Comparison of ENCODE assay signal across 12 cellular contexts in genomic region chr2:130807659-130808385, GRCh38. TPM values are rescaled to one million over a fixed set of nuclear protein-coding genes. Genes with fewer than 3 reads are reported as not detected.
DNase-seq lines count a peak whose midpoint lies in the region; ATAC-seq, FAIRE-seq and TF ChIP-seq lines count a peak whose summit lies in the region.
"Had no signal": no experiment of that assay in that cellular context is flagged by ENCODE, and none has a peak within 500 bp of the region (broad histone marks: within the 10 kb centered on the region; RNA-seq: fewer than 3 reads in every experiment).

No MANE protein-coding gene starts in this region.

- H3K27me3 ChIP-seq in GM23248 (replicated peaks; ENCODE audit: insufficient read depth) = no peaks in the 10 kb centered on the region; the same call in 1 of the 2 replicates
- H3K27me3 ChIP-seq in mammary epithelial cell (ENCODE audit: insufficient read depth, low read length) = no peaks in the 10 kb centered on the region
- H3K27me3 ChIP-seq in small intestine (ENCODE audit: control insufficient read depth in 2 of 2, insufficient read depth in 2 of 2, low read length in 2 of 2) = no peaks in the 10 kb centered on the region
- no peaks in the 10 kb centered on the region for H3K27me3 ChIP-seq in SK-N-SH (ENCODE audit: insufficient read depth)
- no peaks in the 10 kb centered on the region for H3K27me3 ChIP-seq in lower lobe of right lung (ENCODE audit: low read depth)

- POLR2A ChIA-PET in SK-N-SH (lab: Yijun Ruan, JAX) = no interaction called here

- H3K79me2 ChIP-seq in GM23248 (ENCODE audit: insufficient read depth) = no peaks in the 10 kb centered on the region
- H3K79me2 ChIP-seq in mammary epithelial cell (ENCODE audit: insufficient read depth, low read length) = no peaks in the 10 kb centered on the region
- no peaks in the 10 kb centered on the region for H3K79me2 ChIP-seq in SK-N-SH (ENCODE audit: insufficient read depth)

- TF ChIP-seq EP300 in SK-N-SH (IDR thresholded peaks at IDR 0.05; ENCODE audit: borderline replicate concordance in 1 of 2, low read depth in 1 of 2, low read length in 1 of 2) = no peak

- peak; percentile 24 for DNase-seq in GM23248
- DNase-seq in NCI-H2029 (lab: John Stamatoyannopoulos, UW) = peak; percentile 69
- DNase-seq in mammary epithelial cell = peak; percentile 84
- peak; percentile 49 for DNase-seq in small intestine
- DNase-seq in SK-N-SH = no peak
- no peak for DNase-seq in lower lobe of right lung
- no peak for DNase-seq in G401 (ENCODE audit: low spot score)
- DNase-seq: activated CD4-positive, alpha-beta memory T cell treated with anti-CD3 and anti-CD28 coated beads, Interleukin-2, amount 10 ng/mL, durations not matched to agents 7 days and 5 days; central memory CD4-positive, alpha-beta T cell; MM.1S; stimulated activated CD4-positive, alpha-beta T cell treated with anti-CD3 and anti-CD28 coated beads, Interleukin-4, amount 100 ng/mL, for 24 hours had no signal

- H3K4me1 ChIP-seq in GM23248 (ENCODE audit: insufficient read depth) (no peaks in the 10 kb centered on the region), mammary epithelial cell (ENCODE audit: insufficient read depth, low read length) (peaks cover 31% of the 10 kb centered on the region), small intestine (ENCODE audit: control insufficient read depth in 2 of 2, insufficient read depth in 1 of 2, low read depth in 1 of 2, low read length in 1 of 2) (no peaks in the 10 kb centered on the region), SK-N-SH (ENCODE audit: control insufficient read depth in 1 of 2, insufficient read depth in 2 of 2, low read depth in 1 of 2, low read length in 1 of 2) (no peaks in the 10 kb centered on the region; a peak in 1 of 4 replicates), lower lobe of right lung (no peaks in the 10 kb centered on the region)

- no peak for TF ChIP-seq CTCF in mammary epithelial cell (conservative IDR thresholded peaks at IDR 0.05 in 1 of 2, IDR thresholded peaks at IDR 0.05 in 1 of 2; ENCODE audit: extremely low read depth in 1 of 2, insufficient read depth in 1 of 2, low read depth in 1 of 2, low read length in 2 of 2)
- TF ChIP-seq CTCF in SK-N-SH (IDR thresholded peaks at IDR 0.05) = no peak
- no peak for TF ChIP-seq CTCF in lower lobe of right lung (IDR thresholded peaks at IDR 0.05)

- H3K27ac ChIP-seq in GM23248 (no peak overlapping the region), mammary epithelial cell (ENCODE audit: insufficient read depth, low read depth, low read length) (peak overlapping the region; percentile 88), small intestine (ENCODE audit: low read depth in 1 of 2, low read length in 1 of 2) (no peak overlapping the region), SK-N-SH (ENCODE audit: low read depth in 2 of 2, low read length in 1 of 2) (no peak overlapping the region), lower lobe of right lung (no peak overlapping the region)

- dilution Hi-C loops in mammary epithelial cell (cut with HindIII; ENCODE audit: low sequenced_read_pairs) = no loop called here

- intact Hi-C loops in mammary epithelial cell (cut with micrococcal nuclease) (no loop called here), lower lobe of right lung (cut with DNase I) (no loop called here)

- H3K9ac ChIP-seq in GM23248 (no peak overlapping the region), mammary epithelial cell (ENCODE audit: insufficient read depth, low read length) (peak overlapping the region; percentile 64), SK-N-SH (no peak overlapping the region)

- in situ Hi-C loops in GM23248 (cut with MboI) (loop anchor here (10.0 kb wide), 1 partner anchor 67 kb away; no protein-coding TSS in a partner anchor), mammary epithelial cell (cut with MboI; ENCODE audit: low sequenced_read_pairs in 2 of 2) (no loop called here), G401 (cut with HindIII; ENCODE audit: low sequenced_read_pairs) (no loop called here)

- ATAC-seq in lower lobe of right lung = no peak

- no peak for TF ChIP-seq RAD21 in SK-N-SH (IDR thresholded peaks at IDR 0.05; ENCODE audit: low read length)

- H4K20me1 ChIP-seq in GM23248 (ENCODE audit: insufficient read depth) = no peaks in the 10 kb centered on the region
- H4K20me1 ChIP-seq in mammary epithelial cell (ENCODE audit: insufficient read depth, low read length) = no peaks in the 10 kb centered on the region
- H4K20me1 ChIP-seq in SK-N-SH (ENCODE audit: insufficient read depth) = no peaks in the 10 kb centered on the region

- no peak overlapping the region for H2AFZ ChIP-seq in GM23248
- H2AFZ ChIP-seq in mammary epithelial cell (ENCODE audit: low read depth, low read length) = peak overlapping the region; percentile 76
- no peak overlapping the region for H2AFZ ChIP-seq in SK-N-SH (ENCODE audit: low read depth)

- no peaks in the 10 kb centered on the region for H3K9me3 ChIP-seq in GM23248 (ENCODE audit: low read depth)
- H3K9me3 ChIP-seq in mammary epithelial cell (replicated peaks; ENCODE audit: insufficient read depth, low read length) = no peaks in the 10 kb centered on the region
- no peaks in the 10 kb centered on the region for H3K9me3 ChIP-seq in small intestine (ENCODE audit: control insufficient read depth, low read depth)
- no peaks in the 10 kb centered on the region for H3K9me3 ChIP-seq in SK-N-SH
- no peaks in the 10 kb centered on the region for H3K9me3 ChIP-seq in lower lobe of right lung

- H3K4me2 ChIP-seq in GM23248 (ENCODE audit: unreplicated experiment) (no peak overlapping the region), mammary epithelial cell (ENCODE audit: insufficient read depth, low read depth, low read length) (peak overlapping the region; percentile 65), SK-N-SH (no peak overlapping the region)

- 3 to 5% methylated on average over 13 to 14 of the region's 14 CpGs for WGBS in GM23248 (ENCODE audit: low coverage in 1 of 2, low lambda C conversion rate in 2 of 2, missing lambda C conversion rate in 2 of 2), 2 experiments
- 58% methylated on average over 8 of the region's 14 CpGs for WGBS in mammary epithelial cell (ENCODE audit: low coverage, missing lambda C conversion rate)
- WGBS in small intestine, 3 donors = 52 to 67% (median 67%) methylated on average over 14 of the region's 14 CpGs
- WGBS in SK-N-SH (ENCODE audit: low lambda C conversion rate) = 74% methylated on average over 12 of the region's 14 CpGs

- H3K9me2 ChIP-seq in GM23248 (ENCODE audit: insufficient read depth) (no peaks in the 10 kb centered on the region), SK-N-SH (no peaks in the 10 kb centered on the region)

- H3K36me3 ChIP-seq in GM23248 (ENCODE audit: low read depth) (no peaks in the 10 kb centered on the region), mammary epithelial cell (ENCODE audit: insufficient read depth, low read length) (no peaks in the 10 kb centered on the region), small intestine (ENCODE audit: control insufficient read depth in 2 of 2, insufficient read depth in 2 of 2, low read length in 2 of 2) (no peaks in the 10 kb centered on the region), SK-N-SH (replicated peaks in 1 of 2; ENCODE audit: control insufficient read depth in 1 of 2, insufficient read depth in 2 of 2, low read length in 1 of 2) (no peaks in the 10 kb centered on the region), lower lobe of right lung (no peaks in the 10 kb centered on the region)

- BruUV-seq in mammary epithelial cell (replicated peaks; lab: Mats Ljungman, UMichigan) = no TSS peak

- CTCF ChIA-PET in mammary epithelial cell (lab: Charles Lee; ENCODE audit: low non-redundant PET) (no interaction called here), SK-N-SH (lab: Yijun Ruan, JAX) (interaction anchor here (1.2 to 1.4 kb wide), 2 partner anchors 10 to 66 kb away, joined by 3 to 4 read pairs; no protein-coding TSS in a partner anchor)

- no peaks in the 10 kb centered on the region for H3F3A ChIP-seq in GM23248 (ENCODE audit: insufficient read depth)
- H3F3A ChIP-seq in SK-N-SH (replicated peaks; ENCODE audit: insufficient read depth) = no peaks in the 10 kb centered on the region

- FAIRE-seq in small intestine (lab: Jason Lieb, UNC) = no peak

- no peak overlapping the region for H3K4me3 ChIP-seq in GM23248
- H3K4me3 ChIP-seq in mammary epithelial cell (replicated peaks in 1 of 3; ENCODE audit: insufficient read depth in 1 of 3, low read depth in 2 of 3, low read length in 3 of 3) = peak overlapping the region in 1 of 3 experiments; percentile 31
- no peak overlapping the region for H3K4me3 ChIP-seq in small intestine (ENCODE audit: low read depth in 1 of 2, low read length in 2 of 2)
- no peak overlapping the region for H3K4me3 ChIP-seq in SK-N-SH (ENCODE audit: low read depth in 2 of 2, low read length in 1 of 2)
- H3K4me3 ChIP-seq in lower lobe of right lung = no peak overlapping the region

TF ChIP-seq in SK-N-SH, 30 proteins besides CTCF, POLR2A, EP300 and RAD21 (continues in another document):
- TF ChIP-seq FOSL2 (IDR thresholded peaks at IDR 0.05; ENCODE audit: borderline replicate concordance, low read depth) (no peak), RXRA (IDR thresholded peaks at IDR 0.05; ENCODE audit: borderline replicate concordance, low read depth) (no peak), NFIC (IDR thresholded peaks at IDR 0.05; ENCODE audit: borderline replicate concordance) (no peak), TAF1 (IDR thresholded peaks at IDR 0.05; ENCODE audit: borderline replicate concordance, low read depth, low read length) (no peak), NRF1 (IDR thresholded peaks at IDR 0.05; ENCODE audit: low read depth, low read length) (no peak), GABPA (IDR thresholded peaks at IDR 0.05; ENCODE audit: low read depth) (no peak)

RNA-seq across cellular contexts. Expression of gene ARHGEF4, which starts 28.9 kb away (rescaled TPM):
- total RNA-seq in GM23248 (2014; rRNA removed; shearing (Covaris generic)) = 12.0 and 26.0 TPM in 2 replicates
- polyA plus RNA-seq in GM23248 (2016; fragmentation: Nextera tagmentation; extraction: Ambion mirVana) (7.4 and 9.6 TPM in 2 replicates), mammary epithelial cell (23.1 TPM), small intestine (1 to 10 TPM in 1 of 3 donors, under 1 TPM in 1, not detected in 1; 0.22 to 2.8 TPM), SK-N-SH (2012; rRNA removed) (1.5 and 2.3 TPM in 2 replicates)
- total RNA-seq in mammary epithelial cell (10 to 100 TPM; 48.8 to 70.3 TPM), lower lobe of right lung (9.1 TPM)
- 45.2 TPM for polyA minus RNA-seq in mammary epithelial cell
- 1.5 and 2.4 TPM in 2 replicates for polyA plus RNA-seq in SK-N-SH (2012; cell fraction: cytosol; rRNA removed)
- 7.9 and 9.5 TPM in 2 replicates for polyA plus RNA-seq in SK-N-SH (2012; cell fraction: nucleus; rRNA removed)
- total RNA-seq in G401 (2014; rRNA removed; shearing (Covaris generic)) = 0.10 TPM in 1 of 2 replicates, not detected in the other
- total RNA-seq: pulmonary artery endothelial cell had no signal

RNA-seq across cellular contexts. Expression of gene AMER3, which starts 52.5 kb away (rescaled TPM):
- total RNA-seq in GM23248 (2014; rRNA removed; shearing (Covaris generic)) = not detected in 2 replicates
- polyA plus RNA-seq in GM23248 (2016; fragmentation: Nextera tagmentation; extraction: Ambion mirVana) (not detected in 2 replicates), mammary epithelial cell (not detected), small intestine (under 1 TPM in 1 of 3 donors, not detected in 2; 0.45 TPM), SK-N-SH (2012; rRNA removed) (under 0.01 and 0.03 TPM in 2 replicates)
- total RNA-seq in mammary epithelial cell (not detected), lower lobe of right lung (not detected)
- not detected for polyA minus RNA-seq in mammary epithelial cell
- polyA plus RNA-seq in SK-N-SH (2012; cell fraction: cytosol; rRNA removed) = 0.01 and 0.05 TPM in 2 replicates
- 0.01 TPM in 1 of 2 replicates, not detected in the other for polyA plus RNA-seq in SK-N-SH (2012; cell fraction: nucleus; rRNA removed)
- total RNA-seq in G401 (2014; rRNA removed; shearing (Covaris generic)) = not detected in 2 replicates
- total RNA-seq: activated CD4-positive, alpha-beta memory T cell treated with anti-CD3 and anti-CD28 coated beads, Interleukin-2, amount 10 ng/mL, durations not matched to agents 7 days and 5 days; pulmonary artery endothelial cell had no signal

Comparison
In these comparisons a context has a peak if more than half of its experiments do, and no peak if none do; other contexts are left out.
1. DNase-seq: peak in GM23248 (single experiment), NCI-H2029 (single experiment), mammary epithelial cell (single experiment) and small intestine (single experiment); none in SK-N-SH (single experiment), lower lobe of right lung (single experiment) and G401 (single experiment).